In the genomic region with DNA sequence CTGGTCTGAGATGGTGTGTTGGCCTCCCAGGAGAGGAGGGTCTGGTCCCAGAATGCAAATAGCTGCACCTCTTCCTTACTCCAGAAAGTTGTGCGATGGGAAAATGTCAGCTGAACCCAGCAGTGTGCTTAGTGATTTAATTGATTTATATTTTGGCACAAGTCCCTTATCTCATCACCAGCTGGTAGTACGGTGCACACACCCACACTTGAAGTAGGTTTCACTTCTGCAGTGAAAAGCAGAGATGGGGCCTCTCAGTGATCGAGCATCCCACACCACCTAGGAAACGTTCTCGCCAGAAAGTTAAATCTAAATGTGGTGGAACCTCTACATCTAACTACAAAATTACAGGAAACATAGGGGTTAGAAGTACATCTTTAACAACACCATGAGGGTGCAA, we compare ENCODE assay signal across 13 cellular contexts.
A peak's percentile ranks its signal among the peaks of the same experiment; 100 is the strongest.
DNase-seq lines count a peak whose midpoint lies in the region; ATAC-seq and TF ChIP-seq lines count a peak whose summit lies in the region.
"Had no signal": no experiment of that assay in that cellular context is flagged by ENCODE, and none has a peak within 500 bp of the region (broad histone marks: within the 10 kb centered on the region; RNA-seq: fewer than 3 reads in every experiment).

No MANE protein-coding gene starts in this region.

- no peak overlapping the region for H3K4me3 Mint-ChIP-seq in naive thymus-derived CD8-positive, alpha-beta T cell

- ATAC-seq in GM19035 (IDR thresholded peaks at IDR 0.05; ENCODE audit: unreplicated experiment) (peak; percentile 86), HG02642 (IDR thresholded peaks at IDR 0.05; ENCODE audit: poor library complexity, unreplicated experiment) (peak; percentile 73), HG03558 (IDR thresholded peaks at IDR 0.05; ENCODE audit: extremely low read depth, unreplicated experiment) (peak; percentile 80)
- no peak for ATAC-seq in naive thymus-derived CD8-positive, alpha-beta T cell

- H3K27ac Mint-ChIP-seq in naive thymus-derived CD8-positive, alpha-beta T cell, result peak overlapping the region in 3 of 10 donors; percentile 19 to 49 (median 43)

- no peak for TF ChIP-seq EP300 in stomach (IDR thresholded peaks at IDR 0.05)

- no peak for TF ChIP-seq POLR2A in stomach (IDR thresholded peaks at IDR 0.05)

- no peak overlapping the region for H3K4me3 ChIP-seq in stomach
- H3K4me3 ChIP-seq: SJSA1 had no signal

- H3K9me3 Mint-ChIP-seq in naive thymus-derived CD8-positive, alpha-beta T cell, result no peaks in the 10 kb centered on the region

- intact Hi-C loops in stomach (cut with DNase I; ENCODE audit: low total_unique reads), result no loop called here

- H3K4me1 ChIP-seq in stomach, result no peaks in the 10 kb centered on the region
- H3K4me1 ChIP-seq: SJSA1 had no signal

- peak; percentile 39 for DNase-seq in Ammon's horn (ENCODE audit: low spot score)
- no peak for DNase-seq in CD1c-positive myeloid dendritic cell (ENCODE audit: extremely low spot score)
- no peak for DNase-seq in naive thymus-derived CD8-positive, alpha-beta T cell
- DNase-seq in stomach, result no peak
- no peak for DNase-seq in cerebellar nuclear complex (lab: John Stamatoyannopoulos, UW)
- DNase-seq: activated gamma-delta T cell treated with Interleukin-2 at 50 U/mL for 16 hours, NCI-H69, retina, substantia nigra had no signal

- WGBS in stomach, 5 donors, result 71 to 80% (median 77%) methylated on average over 5 of the region's 5 CpGs

- no peak overlapping the region for H3K27ac ChIP-seq in stomach
- H3K27ac ChIP-seq: SJSA1 had no signal

- H3K27me3 ChIP-seq in stomach, result no peaks in the 10 kb centered on the region
- H3K27me3 ChIP-seq: SJSA1 had no signal

- H3K4me1 Mint-ChIP-seq in naive thymus-derived CD8-positive, alpha-beta T cell, result no peaks in the 10 kb centered on the region

- H3K9me3 ChIP-seq in stomach, result no peaks in the 10 kb centered on the region
- H3K9me3 ChIP-seq: SJSA1 had no signal

- peaks cover 31 to 92% (median 80%) of the 10 kb centered on the region in 4 donors for H3K36me3 ChIP-seq in stomach

- no peak for TF ChIP-seq CTCF in stomach (IDR thresholded peaks at IDR 0.05)

- peaks cover 0 to 84% (median 12%) of the 10 kb centered on the region in 3 donors for H3K36me3 Mint-ChIP-seq in naive thymus-derived CD8-positive, alpha-beta T cell

- POLR2A ChIA-PET in naive thymus-derived CD8-positive, alpha-beta T cell (lab: Charles Lee), result no interaction called here

- H3K27me3 Mint-ChIP-seq in naive thymus-derived CD8-positive, alpha-beta T cell, result no peaks in the 10 kb centered on the region

Comparison
In these comparisons a context has a peak if more than half of its experiments do, and no peak if none do; other contexts are left out.
1. ATAC-seq: peak in GM19035 (single experiment), HG02642 (single experiment) and HG03558 (single experiment); none in naive thymus-derived CD8-positive, alpha-beta T cell (0 of 2).